ENCODE assay signal across 8 cellular contexts in the genomic region with DNA sequence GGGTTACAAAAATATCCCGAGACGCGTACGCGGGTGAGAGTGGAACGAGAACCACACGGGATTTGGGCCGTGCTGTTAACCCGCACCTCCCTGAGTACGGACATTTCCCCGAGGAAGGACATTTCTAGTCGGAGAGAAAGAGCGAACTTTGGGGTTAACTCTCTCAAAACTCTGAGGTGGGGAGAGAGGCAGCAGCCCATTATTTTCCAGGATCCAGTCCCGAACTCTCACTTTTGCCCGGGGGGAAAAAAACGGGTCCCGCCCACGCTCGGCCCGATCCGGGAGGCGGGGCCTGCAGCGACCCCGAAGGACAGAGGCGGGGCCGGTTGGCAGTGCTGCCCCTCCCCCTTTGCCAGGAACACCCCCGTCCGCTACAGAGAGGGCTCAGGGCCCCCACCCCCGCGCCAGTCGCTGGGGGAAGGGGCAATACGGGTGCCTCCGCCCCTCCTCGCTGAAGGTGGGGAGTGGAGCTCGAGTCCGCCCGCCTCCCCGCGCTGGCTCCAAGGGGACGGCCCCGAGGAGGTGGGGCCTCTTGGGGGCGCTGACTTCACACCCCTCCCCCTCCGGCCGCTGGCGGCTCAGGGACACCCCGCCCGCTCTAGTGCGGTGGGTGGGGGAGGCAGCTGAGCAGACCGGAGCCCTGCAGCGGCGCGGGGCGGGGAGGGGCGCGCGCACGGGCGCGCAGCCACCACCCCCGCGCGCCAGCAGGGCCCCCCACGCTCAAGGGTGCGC. TPM values are rescaled to one million over a fixed set of nuclear protein-coding genes. Genes with fewer than 3 reads are reported as not detected.
DNase-seq lines count a peak whose midpoint lies in the region; ATAC-seq, FAIRE-seq and TF ChIP-seq lines count a peak whose summit lies in the region.

No MANE protein-coding gene starts in this region.

- no peak for FAIRE-seq in bronchial epithelial cell (lab: Jason Lieb, UNC)

- H3K36me3 ChIP-seq in bronchial epithelial cell (ENCODE audit: control insufficient read depth, insufficient read depth, low read length) (no peaks in the 10 kb centered on the region), smooth muscle cell (ENCODE audit: low read depth) (no peaks in the 10 kb centered on the region)

- H3K9me3 ChIP-seq in smooth muscle cell (replicated peaks; ENCODE audit: low read depth): no peaks in the 10 kb centered on the region

- CTCF ChIA-PET in WTC11 (lab: Charles Lee): interaction anchor here (0.7 to 1.1 kb wide), 4 partner anchors 38 to 228 kb away, joined by 3 to 10 read pairs (median 4); no protein-coding TSS in a partner anchor

- H3K4me2 ChIP-seq in smooth muscle cell: peak overlapping the region; percentile 83

- H3K27me3 Mint-ChIP-seq in WTC11 (ENCODE audit: low read depth) (no peaks in the 10 kb centered on the region; the same call in 1 of the 2 replicates), immature natural killer cell (ENCODE audit: low read depth in 3 of 3) (peaks cover 7 to 17% (median 17%) of the 10 kb centered on the region in 3 donors)

- no peaks in the 10 kb centered on the region for H3F3A ChIP-seq in smooth muscle cell (ENCODE audit: low read depth)

- H3K4me3 ChIP-seq in AG09309 (ENCODE audit: control insufficient read depth, low read depth, low read length) (peak overlapping the region; percentile 80), bronchial epithelial cell (ENCODE audit: low read depth, low read length) (peak overlapping the region; percentile 54), smooth muscle cell (peak overlapping the region; percentile 78)

- DNase-seq in AG09309 (ENCODE audit: low read depth): peak; percentile 74
- peak; percentile 96 for DNase-seq in NCI-H226
- DNase-seq in WTC11 (ENCODE audit: low spot score): peak; percentile 97
- peak; percentile 84 for DNase-seq in bronchial epithelial cell (ENCODE audit: low read depth)
- DNase-seq in immature natural killer cell: peak; percentile 98
- DNase-seq in smooth muscle cell (lab: John Stamatoyannopoulos, UW; ENCODE audit: unreplicated experiment): peak; percentile 100

- TF ChIP-seq CTCF in AG09309 (IDR thresholded peaks at IDR 0.05; ENCODE audit: control insufficient read depth, insufficient read depth, low read depth, low read length, missing control alignments) (no peak), WTC11 (IDR thresholded peaks at IDR 0.05) (no peak), bronchial epithelial cell (IDR thresholded peaks at IDR 0.05; ENCODE audit: insufficient read depth, low read length, severe bottlenecking) (no peak), smooth muscle cell (IDR thresholded peaks at IDR 0.05; ENCODE audit: borderline replicate concordance, insufficient read depth, poor library complexity, severe bottlenecking) (no peak)

- POLR2A ChIA-PET in WTC11 (lab: Charles Lee): interaction anchor here (0.5 to 1.5 kb wide), 9 partner anchors 9 to 117 kb away, joined by 3 to 10 read pairs (median 4); a partner anchor contains a TSS

- peaks cover 11% of the 10 kb centered on the region for H3K36me3 Mint-ChIP-seq in WTC11
- H3K36me3 Mint-ChIP-seq in immature natural killer cell: peaks cover 0 to 3% (median 0%) of the 10 kb centered on the region in 3 donors

- peaks cover 27% of the 10 kb centered on the region for H3K4me1 ChIP-seq in smooth muscle cell (ENCODE audit: low read depth)

- H2AFZ ChIP-seq in smooth muscle cell (ENCODE audit: low read depth): peak overlapping the region; percentile 37

- H3K27me3 ChIP-seq in bronchial epithelial cell (ENCODE audit: control insufficient read depth, insufficient read depth, low read length) (no peaks in the 10 kb centered on the region), smooth muscle cell (ENCODE audit: low read depth) (peaks cover 4% of the 10 kb centered on the region)

- peaks cover 50% of the 10 kb centered on the region for H4K20me1 ChIP-seq in smooth muscle cell (ENCODE audit: low read depth)

- H3K79me2 ChIP-seq in smooth muscle cell (ENCODE audit: low read depth): peaks cover 50% of the 10 kb centered on the region

- H3K4me1 Mint-ChIP-seq in WTC11 (peaks cover 48% of the 10 kb centered on the region), immature natural killer cell (peaks cover 45 to 56% of the 10 kb centered on the region in 2 donors)

- WGBS in smooth muscle cell (ENCODE audit: low lambda C conversion rate): 2% methylated on average over 37 of the region's 64 CpGs

- peaks cover 7% of the 10 kb centered on the region for H3K9me3 Mint-ChIP-seq in WTC11
- no peaks in the 10 kb centered on the region for H3K9me3 Mint-ChIP-seq in immature natural killer cell

- H3K4me3 Mint-ChIP-seq in WTC11 (peak overlapping the region; percentile 97), immature natural killer cell (peak overlapping the region; percentile 93 to 99 (median 96))

- H3K27ac Mint-ChIP-seq in WTC11: peak overlapping the region; percentile 68
- peak overlapping the region; percentile 91 to 99 (median 97) for H3K27ac Mint-ChIP-seq in immature natural killer cell

- H3K9ac ChIP-seq in smooth muscle cell (ENCODE audit: low read depth): peak overlapping the region; percentile 89

- peak; percentile 74 for ATAC-seq in GM19025 (IDR thresholded peaks at IDR 0.05; ENCODE audit: low read depth, unreplicated experiment)
- peak; percentile 80 for ATAC-seq in HG03196 (IDR thresholded peaks at IDR 0.05; ENCODE audit: unreplicated experiment)
- peak; percentile 88 for ATAC-seq in WTC11

- peak overlapping the region; percentile 84 for H3K27ac ChIP-seq in smooth muscle cell (ENCODE audit: low read depth)

TF ChIP-seq in WTC11, 78 proteins besides CTCF, POLR2A, EP300 and RAD21 (continues in another document):
- TF ChIP-seq, protein P1, sequence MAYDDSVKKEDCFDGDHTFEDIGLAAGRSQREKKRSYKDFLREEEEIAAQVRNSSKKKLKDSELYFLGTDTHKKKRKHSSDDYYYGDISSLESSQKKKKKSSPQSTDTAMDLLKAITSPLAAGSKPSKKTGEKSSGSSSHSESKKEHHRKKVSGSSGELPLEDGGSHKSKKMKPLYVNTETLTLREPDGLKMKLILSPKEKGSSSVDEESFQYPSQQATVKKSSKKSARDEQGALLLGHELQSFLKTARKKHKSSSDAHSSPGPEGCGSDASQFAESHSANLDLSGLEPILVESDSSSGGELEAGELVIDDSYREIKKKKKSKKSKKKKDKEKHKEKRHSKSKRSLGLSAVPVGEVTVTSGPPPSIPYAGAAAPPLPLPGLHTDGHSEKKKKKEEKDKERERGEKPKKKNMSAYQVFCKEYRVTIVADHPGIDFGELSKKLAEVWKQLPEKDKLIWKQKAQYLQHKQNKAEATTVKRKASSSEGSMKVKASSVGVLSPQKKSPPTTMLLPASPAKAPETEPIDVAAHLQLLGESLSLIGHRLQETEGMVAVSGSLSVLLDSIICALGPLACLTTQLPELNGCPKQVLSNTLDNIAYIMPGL (CRISPR knock-in tag; IDR thresholded peaks at IDR 0.05): 0 out of 2 replicates have a peak, but pooled peaks have one; percentile 31
- TF ChIP-seq OVOL2 (CRISPR knock-in tag; IDR thresholded peaks at IDR 0.05; ENCODE audit: borderline replicate concordance): peak; percentile 56; the same call in 1 of the 2 replicates
- TF ChIP-seq CBFB (CRISPR knock-in tag; IDR thresholded peaks at IDR 0.05; ENCODE audit: low read depth): no peak
- no peak for TF ChIP-seq NR1H2 (CRISPR knock-in tag; IDR thresholded peaks at IDR 0.05)
- TF ChIP-seq FOXK1 (CRISPR knock-in tag; IDR thresholded peaks at IDR 0.05): peak; percentile 55; the same call in 1 of the 2 replicates
- TF ChIP-seq, protein P2, sequence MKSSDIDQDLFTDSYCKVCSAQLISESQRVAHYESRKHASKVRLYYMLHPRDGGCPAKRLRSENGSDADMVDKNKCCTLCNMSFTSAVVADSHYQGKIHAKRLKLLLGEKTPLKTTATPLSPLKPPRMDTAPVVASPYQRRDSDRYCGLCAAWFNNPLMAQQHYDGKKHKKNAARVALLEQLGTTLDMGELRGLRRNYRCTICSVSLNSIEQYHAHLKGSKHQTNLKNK (CRISPR knock-in tag; IDR thresholded peaks at IDR 0.05): peak; percentile 55; the same call in 1 of the 2 replicates
- peak; percentile 88 for TF ChIP-seq EMX1 (CRISPR knock-in tag; IDR thresholded peaks at IDR 0.05)
- TF ChIP-seq SP1 (CRISPR knock-in tag; conservative IDR thresholded peaks at IDR 0.05): peak; percentile 94
- TF ChIP-seq JUN (CRISPR knock-in tag; IDR thresholded peaks at IDR 0.05): no peak
- TF ChIP-seq, protein P3, sequence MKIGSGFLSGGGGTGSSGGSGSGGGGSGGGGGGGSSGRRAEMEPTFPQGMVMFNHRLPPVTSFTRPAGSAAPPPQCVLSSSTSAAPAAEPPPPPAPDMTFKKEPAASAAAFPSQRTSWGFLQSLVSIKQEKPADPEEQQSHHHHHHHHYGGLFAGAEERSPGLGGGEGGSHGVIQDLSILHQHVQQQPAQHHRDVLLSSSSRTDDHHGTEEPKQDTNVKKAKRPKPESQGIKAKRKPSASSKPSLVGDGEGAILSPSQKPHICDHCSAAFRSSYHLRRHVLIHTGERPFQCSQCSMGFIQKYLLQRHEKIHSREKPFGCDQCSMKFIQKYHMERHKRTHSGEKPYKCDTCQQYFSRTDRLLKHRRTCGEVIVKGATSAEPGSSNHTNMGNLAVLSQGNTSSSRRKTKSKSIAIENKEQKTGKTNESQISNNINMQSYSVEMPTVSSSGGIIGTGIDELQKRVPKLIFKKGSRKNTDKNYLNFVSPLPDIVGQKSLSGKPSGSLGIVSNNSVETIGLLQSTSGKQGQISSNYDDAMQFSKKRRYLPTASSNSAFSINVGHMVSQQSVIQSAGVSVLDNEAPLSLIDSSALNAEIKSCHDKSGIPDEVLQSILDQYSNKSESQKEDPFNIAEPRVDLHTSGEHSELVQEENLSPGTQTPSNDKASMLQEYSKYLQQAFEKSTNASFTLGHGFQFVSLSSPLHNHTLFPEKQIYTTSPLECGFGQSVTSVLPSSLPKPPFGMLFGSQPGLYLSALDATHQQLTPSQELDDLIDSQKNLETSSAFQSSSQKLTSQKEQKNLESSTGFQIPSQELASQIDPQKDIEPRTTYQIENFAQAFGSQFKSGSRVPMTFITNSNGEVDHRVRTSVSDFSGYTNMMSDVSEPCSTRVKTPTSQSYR (CRISPR knock-in tag; IDR thresholded peaks at IDR 0.05): peak; percentile 95

RNA-seq across cellular contexts. Expression of a gene that starts 0.7 kb away (rescaled TPM):
- total RNA-seq in WTC11 (2021) (401 to 414 TPM (median 403 TPM) in 3 replicates), bronchial epithelial cell (72.1 and 91.1 TPM in 2 replicates), smooth muscle cell (139 and 179 TPM in 2 replicates)
- polyA plus RNA-seq in immature natural killer cell (10 to 100 TPM in 2 of 3 donors, 1 to 10 TPM in 1; 7.8 to 20.3 (median 18.9) TPM), smooth muscle cell (29.1 and 30.9 TPM in 2 replicates)

RNA-seq across cellular contexts. Expression of a gene that starts 26.0 kb away (rescaled TPM):
- total RNA-seq in WTC11 (2021) (10.7 to 11.2 TPM (median 11.0 TPM) in 3 replicates), bronchial epithelial cell (14.3 and 18.7 TPM in 2 replicates), smooth muscle cell (1.7 and 4.1 TPM in 2 replicates)
- polyA plus RNA-seq in immature natural killer cell (100 to 1,000 TPM; 156 to 206 (median 197) TPM), smooth muscle cell (4.1 and 4.5 TPM in 2 replicates)

Comparison
In these comparisons a context has a peak if more than half of its experiments do, and no peak if none do; other contexts are left out.
1. Peak in every context shown above with its lines: DNase-seq, ATAC-seq, H3K4me3 ChIP-seq and H3K27ac ChIP-seq.